ENCODE assay signal across 27 cellular contexts in genomic region chr11:20597137-20597923, GRCh38. TPM values are rescaled to one million over a fixed set of nuclear protein-coding genes. Genes with fewer than 3 reads are reported as not detected.
DNase-seq lines count a peak whose midpoint lies in the region; ATAC-seq and TF ChIP-seq lines count a peak whose summit lies in the region.
"Had no signal": no experiment of that assay in that cellular context is flagged by ENCODE, and none has a peak within 500 bp of the region (broad histone marks: within the 10 kb centered on the region; RNA-seq: fewer than 3 reads in every experiment).

No MANE protein-coding gene starts in this region.

- H3K4me1 ChIP-seq in HUES64 (ENCODE audit: insufficient read depth, low read length) (peaks cover 20% of the 10 kb centered on the region; the same call in 1 of the 2 replicates), hepatocyte (ENCODE audit: insufficient read depth) (no peaks in the 10 kb centered on the region)
- H3K4me1 ChIP-seq: SJSA1 had no signal

- H3K4me3 ChIP-seq in HUES64 (ENCODE audit: low read length) (peak overlapping the region; percentile 48), hepatocyte (no peak overlapping the region)
- H3K4me3 ChIP-seq: SJSA1, tibial artery had no signal

- no peak overlapping the region for H3K9ac ChIP-seq in HUES64 (ENCODE audit: low read depth, low read length)

- peaks cover 98% of the 10 kb centered on the region for H3K27me3 ChIP-seq in HUES64 (ENCODE audit: insufficient read depth, low read length)
- peaks cover 93% of the 10 kb centered on the region for H3K27me3 ChIP-seq in hepatocyte

- 2% methylated on average over 57 of the region's 57 CpGs for WGBS in HUES64
- 5% methylated on average over 53 of the region's 57 CpGs for WGBS in hepatocyte (ENCODE audit: low lambda C conversion rate, missing lambda C conversion rate)

- H3K9me2 ChIP-seq in hepatocyte (replicated peaks; ENCODE audit: insufficient read depth), result no peaks in the 10 kb centered on the region

- H3K4me3 Mint-ChIP-seq in progenitor cell of endocrine pancreas (ENCODE audit: low read depth), result peak overlapping the region; percentile 23
- H3K4me3 Mint-ChIP-seq: activated naive CD4-positive, alpha-beta T cell treated with anti-CD3 and anti-CD28 coated beads for 36 hours; immature natural killer cell; memory B cell; neural crest cell had no signal

- H3K9me3 ChIP-seq in HUES64 (ENCODE audit: insufficient read depth, low read depth, low read length) (no peaks in the 10 kb centered on the region), hepatocyte (ENCODE audit: low read depth) (no peaks in the 10 kb centered on the region)
- H3K9me3 ChIP-seq: SJSA1, tibial artery had no signal

- no peaks in the 10 kb centered on the region for H3K9me3 Mint-ChIP-seq in progenitor cell of endocrine pancreas (ENCODE audit: low read depth)
- H3K9me3 Mint-ChIP-seq: activated naive CD4-positive, alpha-beta T cell treated with anti-CD3 and anti-CD28 coated beads for 36 hours had no signal

- ATAC-seq in HG03175 (IDR thresholded peaks at IDR 0.05; ENCODE audit: unreplicated experiment), result no peak
- ATAC-seq: HepG2 had no signal

- DNase-seq in NCI-H146 (lab: John Stamatoyannopoulos, UW) (peak; percentile 10), NCI-H146 treated with DMSO at 0.1 percent for 48 hours (lab: John Stamatoyannopoulos, UW; ENCODE audit: unreplicated experiment) (no peak), hepatocyte (ENCODE audit: low spot score) (no peak), progenitor cell of endocrine pancreas (ENCODE audit: low spot score, unreplicated experiment) (no peak), pons (ENCODE audit: low spot score) (no peak), NCI-H446 (lab: John Stamatoyannopoulos, UW) (no peak)
- DNase-seq: activated CD4-positive, alpha-beta T cell treated with anti-CD3 and anti-CD28 coated beads for 1 hour; activated naive CD4-positive, alpha-beta T cell treated with anti-CD3 and anti-CD28 coated beads for 36 hours; brain microvascular endothelial cell; DMS 273 treated with DMSO at 0.1 percent for 48 hours; effector CD8-positive, alpha-beta T cell; immature natural killer cell; MM.1S; NCI-H1930; stimulated activated CD4-positive, alpha-beta T cell treated with anti-CD3 and anti-CD28 coated beads, Interleukin-4, amount 100 ng/mL, for 1 hour; stimulated activated CD8-positive, alpha-beta memory T cell treated with anti-CD3 and anti-CD28 coated beads, Interleukin-4, amount 100 ng/mL, for 48 hours; T1000; tibial artery had no signal

- H3K4me2 ChIP-seq in hepatocyte, result peak overlapping the region; percentile 70

- H3K36me3 Mint-ChIP-seq in progenitor cell of endocrine pancreas (ENCODE audit: insufficient read depth), result no peaks in the 10 kb centered on the region
- H3K36me3 Mint-ChIP-seq: memory B cell had no signal

- H3K79me2 ChIP-seq in hepatocyte, result no peaks in the 10 kb centered on the region

- H3K27me3 Mint-ChIP-seq in progenitor cell of endocrine pancreas, result peaks cover 89% of the 10 kb centered on the region

- TF ChIP-seq CTCF in hepatocyte (IDR thresholded peaks at IDR 0.05; ENCODE audit: poor library complexity), result no peak
- no peak for TF ChIP-seq CTCF in progenitor cell of endocrine pancreas (IDR thresholded peaks at IDR 0.05; ENCODE audit: unreplicated experiment)

- H3K36me3 ChIP-seq in HUES64 (ENCODE audit: insufficient read depth, low read length) (no peaks in the 10 kb centered on the region), hepatocyte (replicated peaks; ENCODE audit: insufficient read depth, low read depth) (no peaks in the 10 kb centered on the region)
- H3K36me3 ChIP-seq: brain microvascular endothelial cell, SJSA1, tibial artery had no signal

- H3K4me1 Mint-ChIP-seq in progenitor cell of endocrine pancreas (ENCODE audit: low read depth), result peaks cover 1% of the 10 kb centered on the region
- H3K4me1 Mint-ChIP-seq: immature natural killer cell, memory B cell had no signal

- H4K20me1 ChIP-seq in hepatocyte (ENCODE audit: insufficient read depth, poor library complexity, severe bottlenecking), result no peaks in the 10 kb centered on the region

- no peak overlapping the region for H3K27ac Mint-ChIP-seq in progenitor cell of endocrine pancreas
- H3K27ac Mint-ChIP-seq: activated naive CD4-positive, alpha-beta T cell treated with anti-CD3 and anti-CD28 coated beads for 36 hours; immature natural killer cell; memory B cell had no signal

- H3K27ac ChIP-seq in HUES64 (ENCODE audit: low read depth, low read length) (no peak overlapping the region), hepatocyte (no peak overlapping the region)
- H3K27ac ChIP-seq: 22Rv1, brain microvascular endothelial cell, SJSA1, tibial artery had no signal

- no peak overlapping the region for H2AFZ ChIP-seq in hepatocyte

RNA-seq across cellular contexts. Expression of gene SLC6A5, which starts 2.1 kb away (rescaled TPM):
- polyA plus RNA-seq in HUES64 (2013, experiment 1 of 2), result 0.05 TPM
- polyA plus RNA-seq in HUES64 (2013, experiment 2 of 2), result 0.13 TPM
- total RNA-seq in hepatocyte, result 0.03 TPM in 1 of 2 replicates, not detected in the other
- polyA plus RNA-seq in hepatocyte, result not detected in 2 replicates
- not detected in 2 replicates for total RNA-seq in progenitor cell of endocrine pancreas
- total RNA-seq: activated naive CD4-positive, alpha-beta T cell treated with anti-CD3 and anti-CD28 coated beads for 36 hours; HepG2; NCI-H460; SJSA1 had no signal
- polyA plus RNA-seq: BJ, HepG2, immature natural killer cell had no signal
